Comparison of ENCODE assay signal across 23 cellular contexts in genomic region chr9:72352911-72353388, GRCh38. TPM values are rescaled to one million over a fixed set of nuclear protein-coding genes. Genes with fewer than 3 reads are reported as not detected.
A peak's percentile ranks its signal among the peaks of the same experiment; 100 is the strongest.
DNase-seq lines count a peak whose midpoint lies in the region; ATAC-seq and TF ChIP-seq lines count a peak whose summit lies in the region.
"Had no signal": no experiment of that assay in that cellular context is flagged by ENCODE, and none has a peak within 500 bp of the region (broad histone marks: within the 10 kb centered on the region; RNA-seq: fewer than 3 reads in every experiment).

No MANE protein-coding gene starts in this region.

- H3K4me2 ChIP-seq in GM23248 (ENCODE audit: unreplicated experiment) (no peak overlapping the region), PC-9 (no peak overlapping the region)
- H3K4me2 ChIP-seq: BLaER1 had no signal

- H3K9me2 ChIP-seq in GM23248 (ENCODE audit: insufficient read depth) = no peaks in the 10 kb centered on the region
- no peaks in the 10 kb centered on the region for H3K9me2 ChIP-seq in PC-9 (ENCODE audit: insufficient read depth)

- DNase-seq in GM23248 (peak; percentile 42), PC-9 (peak in 1 of 2 experiments; percentile 60), epithelial cell of prostate (ENCODE audit: low read depth, low spot score) (no peak), lower lobe of right lung (no peak), Right ventricle myocardium superior (no peak), colonic mucosa (no peak)
- DNase-seq: activated CD4-positive, alpha-beta T cell treated with anti-CD3 and anti-CD28 coated beads, Interleukin-2, amount 50 U/mL, for 48 hours; activated naive CD8-positive, alpha-beta T cell treated with anti-CD3 and anti-CD28 coated beads, Interleukin-2, amount 50 U/mL, for 24 hours; activated T-cell treated with anti-CD3 and anti-CD28 coated beads, Interleukin-2, amount 50 U/mL, for 48 hours; DND-41; endodermal cell; KBM-7; mesendoderm; NCI-H1105; NCI-H226; right cardiac atrium; stimulated activated CD4-positive, alpha-beta T cell treated with anti-CD3 and anti-CD28 coated beads, Interleukin-2, amount 100 ng/mL, for 24 hours; substantia nigra had no signal

- H3K9ac ChIP-seq in GM23248 (no peak overlapping the region), colonic mucosa (ENCODE audit: low read depth in 2 of 2, low read length in 2 of 2) (no peak overlapping the region)
- H3K9ac ChIP-seq: BLaER1 had no signal

- intact Hi-C loops in PC-9 (cut with micrococcal nuclease; ENCODE audit: unreplicated experiment) = loop anchor here (5.0 kb wide), 2 partner anchors 46 to 61 kb away; no protein-coding TSS in a partner anchor
- intact Hi-C loops in lower lobe of right lung (cut with DNase I) = loop anchor here (10.0 kb wide), 2 partner anchors 58 to 242 kb away; no protein-coding TSS in a partner anchor
- intact Hi-C loops in Right ventricle myocardium superior (cut with DNase I) = loop anchor here (10.0 kb wide), 1 partner anchor 48 kb away; no protein-coding TSS in a partner anchor
- intact Hi-C loops in colonic mucosa (cut with DNase I) = no loop called here

- CTCF ChIA-PET in PC-9 (lab: Charles Lee) = no interaction called here

- H3K36me3 ChIP-seq in GM23248 (ENCODE audit: low read depth) = peaks cover 48% of the 10 kb centered on the region
- peaks cover 43% of the 10 kb centered on the region for H3K36me3 ChIP-seq in PC-9 (ENCODE audit: low read depth)
- peaks cover 46% of the 10 kb centered on the region for H3K36me3 ChIP-seq in neutrophil
- peaks cover 63% of the 10 kb centered on the region for H3K36me3 ChIP-seq in lower lobe of right lung
- H3K36me3 ChIP-seq in colonic mucosa = no peaks in the 10 kb centered on the region

- no peaks in the 10 kb centered on the region for H3K27me3 ChIP-seq in GM23248 (replicated peaks; ENCODE audit: insufficient read depth)
- no peaks in the 10 kb centered on the region for H3K27me3 ChIP-seq in PC-9 (ENCODE audit: insufficient read depth, low read depth)
- no peaks in the 10 kb centered on the region for H3K27me3 ChIP-seq in neutrophil
- H3K27me3 ChIP-seq in lower lobe of right lung (ENCODE audit: low read depth) = no peaks in the 10 kb centered on the region
- H3K27me3 ChIP-seq in colonic mucosa = no peaks in the 10 kb centered on the region
- H3K27me3 ChIP-seq: BLaER1, gastroesophageal sphincter, SJSA1 had no signal

- BruUV-seq in PC-9 (replicated peaks; lab: Mats Ljungman, UMichigan) = no TSS peak

- H3K4me3 ChIP-seq in GM23248 (no peak overlapping the region), PC-9 (no peak overlapping the region), neutrophil (ENCODE audit: low read depth in 1 of 2, low read length in 1 of 2) (no peak overlapping the region), lower lobe of right lung (no peak overlapping the region), colonic mucosa (no peak overlapping the region)
- H3K4me3 ChIP-seq: BLaER1, gastroesophageal sphincter, SJSA1 had no signal

- no peak overlapping the region for H2AFZ ChIP-seq in GM23248
- no peak overlapping the region for H2AFZ ChIP-seq in PC-9

- H3F3A ChIP-seq in GM23248 (ENCODE audit: insufficient read depth) (peaks cover 91% of the 10 kb centered on the region), PC-9 (ENCODE audit: insufficient read depth, low read depth) (peaks cover 72% of the 10 kb centered on the region)

- POLR2A ChIA-PET in PC-9 (lab: Charles Lee; ENCODE audit: unreplicated experiment) = interaction anchor here (0.6 to 1.0 kb wide), 3 partner anchors 9 to 275 kb away, joined by 4 to 8 read pairs (median 5); partner anchors contain the start of gene ZFAND5

- in situ Hi-C loops in GM23248 (cut with MboI) = no loop called here

- 56 to 61% methylated on average over 2 of the region's 2 CpGs for WGBS in GM23248 (ENCODE audit: low coverage in 1 of 2, low lambda C conversion rate in 2 of 2, missing lambda C conversion rate in 2 of 2), 2 experiments

- H3K4me1 ChIP-seq in GM23248 (ENCODE audit: insufficient read depth) = peaks cover 52% of the 10 kb centered on the region
- H3K4me1 ChIP-seq in PC-9 (replicated peaks; ENCODE audit: insufficient read depth) = peaks cover 19% of the 10 kb centered on the region
- H3K4me1 ChIP-seq in neutrophil (ENCODE audit: control insufficient read depth in 1 of 2, insufficient read depth in 1 of 2, low read depth in 1 of 2, low read length in 1 of 2) = peaks cover 28 to 29% of the 10 kb centered on the region in 2 experiments
- peaks cover 33% of the 10 kb centered on the region for H3K4me1 ChIP-seq in lower lobe of right lung
- H3K4me1 ChIP-seq in colonic mucosa = peaks cover 19% of the 10 kb centered on the region

- H4K20me1 ChIP-seq in GM23248 (ENCODE audit: insufficient read depth) = peaks cover 5% of the 10 kb centered on the region; the same call in 1 of the 2 replicates
- peaks cover 31% of the 10 kb centered on the region for H4K20me1 ChIP-seq in PC-9 (ENCODE audit: insufficient read depth)

- no peak for ATAC-seq in HG03135 (IDR thresholded peaks at IDR 0.05; ENCODE audit: unreplicated experiment)
- ATAC-seq in lower lobe of right lung = no peak
- ATAC-seq in Right ventricle myocardium superior (ENCODE audit: poor library complexity) = no peak
- ATAC-seq: activated naive CD8-positive, alpha-beta T cell treated with anti-CD3 and anti-CD28 coated beads, Interleukin-2, amount 50 U/mL, for 24 hours; right cardiac atrium had no signal

- no peak for TF ChIP-seq CTCF in PC-9 (conservative IDR thresholded peaks at IDR 0.05)
- no peak for TF ChIP-seq CTCF in neutrophil (IDR thresholded peaks at IDR 0.05)
- no peak for TF ChIP-seq CTCF in lower lobe of right lung (IDR thresholded peaks at IDR 0.05)
- no peak for TF ChIP-seq CTCF in colonic mucosa (IDR thresholded peaks at IDR 0.05)

- H3K9me3 ChIP-seq in GM23248 (ENCODE audit: low read depth) (no peaks in the 10 kb centered on the region), PC-9 (ENCODE audit: insufficient read depth, low read depth) (no peaks in the 10 kb centered on the region), neutrophil (no peaks in the 10 kb centered on the region), lower lobe of right lung (no peaks in the 10 kb centered on the region), colonic mucosa (no peaks in the 10 kb centered on the region)
- H3K9me3 ChIP-seq: BLaER1, gastroesophageal sphincter, SJSA1 had no signal

- peak overlapping the region; percentile 9; the same call in 1 of the 2 replicates for H3K27ac ChIP-seq in GM23248
- peak overlapping the region; percentile 10; the same call in 1 of the 2 replicates for H3K27ac ChIP-seq in PC-9
- peak overlapping the region; percentile 31 for H3K27ac ChIP-seq in epithelial cell of prostate
- H3K27ac ChIP-seq in neutrophil = peak overlapping the region; percentile 11
- no peak overlapping the region for H3K27ac ChIP-seq in lower lobe of right lung
- no peak overlapping the region for H3K27ac ChIP-seq in colonic mucosa
- H3K27ac ChIP-seq: BLaER1, SJSA1 had no signal

- H3K79me2 ChIP-seq in GM23248 (ENCODE audit: insufficient read depth) (peaks cover 47% of the 10 kb centered on the region), PC-9 (ENCODE audit: low read depth) (peaks cover 44% of the 10 kb centered on the region)

RNA-seq across cellular contexts. Expression of gene ZFAND5, which starts 12.1 kb away (rescaled TPM):
- 166 and 184 TPM in 2 replicates for total RNA-seq in GM23248 (2014; rRNA removed; shearing (Covaris generic))
- polyA plus RNA-seq in GM23248 (2016; fragmentation: Nextera tagmentation; extraction: Ambion mirVana) = 178 and 181 TPM in 2 replicates
- total RNA-seq in PC-9 (2021) (217 and 227 TPM in 2 replicates), lower lobe of right lung (206 TPM), Right ventricle myocardium superior (180 TPM), colonic mucosa (100 to 1,000 TPM in 1 of 2 donors, 10 to 100 TPM in 1; 86.9 to 164 TPM)

Comparison
In these comparisons a context has a peak if more than half of its experiments do, and no peak if none do; other contexts are left out.
1. H3K27ac ChIP-seq: peak in GM23248 (single experiment), PC-9 (single experiment), epithelial cell of prostate (single experiment) and neutrophil (single experiment); none in lower lobe of right lung (single experiment) and colonic mucosa (single experiment).